Comparison of ENCODE assay signal across 22 cellular contexts in the genomic region with DNA sequence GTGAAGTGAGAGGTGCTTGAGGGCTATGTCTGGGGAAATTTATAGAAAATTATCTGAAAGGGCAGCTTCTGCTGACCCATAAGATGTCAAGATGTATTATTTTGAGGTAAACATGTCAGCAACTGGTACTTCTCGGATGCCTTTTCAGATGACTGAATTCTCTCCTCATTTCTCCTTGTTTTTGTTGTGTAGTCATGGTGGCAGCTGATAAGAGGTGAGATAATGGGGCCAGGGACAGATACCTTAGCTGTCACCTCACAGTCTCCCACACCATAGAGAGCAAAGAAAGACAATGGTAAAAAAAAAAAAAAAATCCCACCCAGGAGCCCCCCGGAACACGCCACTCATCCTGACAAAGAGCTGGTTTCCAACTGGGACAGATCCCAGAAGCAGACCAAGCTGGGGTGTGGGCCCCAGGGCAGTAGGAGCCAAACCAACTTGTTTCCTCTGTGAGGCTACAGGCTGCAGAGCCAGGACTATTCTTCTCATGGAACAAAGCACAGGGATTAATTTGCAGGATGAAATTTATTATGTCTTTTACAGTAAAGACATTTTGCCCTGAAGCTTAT. TPM values are rescaled to one million over a fixed set of nuclear protein-coding genes. Genes with fewer than 3 reads are reported as not detected.
DNase-seq lines count a peak whose midpoint lies in the region; ATAC-seq, FAIRE-seq and TF ChIP-seq lines count a peak whose summit lies in the region.
"Had no signal": no experiment of that assay in that cellular context is flagged by ENCODE, and none has a peak within 500 bp of the region (broad histone marks: within the 10 kb centered on the region; RNA-seq: fewer than 3 reads in every experiment).

No MANE protein-coding gene starts in this region.

- H3K4me2 ChIP-seq in mesendoderm (ENCODE audit: low read length), result no peak overlapping the region

- 34 to 60% methylated on average over 1 to 3 of the region's 3 CpGs for WGBS in endodermal cell (ENCODE audit: insufficient coverage in 1 of 2, insufficient read length in 1 of 2), 2 experiments
- no CpG with 5 or more reads among the region's 3 CpGs for WGBS in mesendoderm (ENCODE audit: extremely low coverage, insufficient coverage, low lambda C conversion rate)

- FAIRE-seq in urothelium cell line (lab: Jason Lieb, UNC), result no peak
- FAIRE-seq: GM12878, GM18507, H1 had no signal

- H3K9ac ChIP-seq in endodermal cell (ENCODE audit: extremely low read depth, low read length, poor library complexity, severe bottlenecking), result peak overlapping the region; percentile 40
- no peak overlapping the region for H3K9ac ChIP-seq in mesendoderm (ENCODE audit: low read length)

- H2AK5ac ChIP-seq in mesendoderm (ENCODE audit: low read length), result no peak overlapping the region

- peaks cover 20% of the 10 kb centered on the region for H3K4me1 Mint-ChIP-seq in endodermal cell
- no peaks in the 10 kb centered on the region for H3K4me1 Mint-ChIP-seq in activated T-cell treated with anti-CD3 and anti-CD28 coated beads, Interleukin-2, amount 50 U/mL, for 4 hours (ENCODE audit: low read depth)

- ATAC-seq in left ventricle myocardium superior (peak; percentile 27), Right ventricle myocardium superior (ENCODE audit: poor library complexity) (no peak)
- no peak for ATAC-seq in activated T-cell treated with anti-CD3 and anti-CD28 coated beads, Interleukin-2, amount 50 U/mL, for 4 hours
- ATAC-seq: GM12878 had no signal

- no peaks in the 10 kb centered on the region for H3K36me3 Mint-ChIP-seq in endodermal cell (ENCODE audit: low read depth)
- H3K36me3 Mint-ChIP-seq in activated T-cell treated with anti-CD3 and anti-CD28 coated beads, Interleukin-2, amount 50 U/mL, for 4 hours (ENCODE audit: insufficient read depth), result no peaks in the 10 kb centered on the region
- H3K36me3 Mint-ChIP-seq: CD4-positive, alpha-beta memory T cell had no signal

- no peak overlapping the region for H3K23ac ChIP-seq in mesendoderm (ENCODE audit: low read length)

- no peaks in the 10 kb centered on the region for H3K9me3 Mint-ChIP-seq in endodermal cell
- no peaks in the 10 kb centered on the region for H3K9me3 Mint-ChIP-seq in activated T-cell treated with anti-CD3 and anti-CD28 coated beads, Interleukin-2, amount 50 U/mL, for 4 hours
- H3K9me3 Mint-ChIP-seq: HFFc6 had no signal

- no peak for TF ChIP-seq CTCF in endodermal cell (conservative IDR thresholded peaks at IDR 0.05)

- no peaks in the 10 kb centered on the region for H3K79me1 ChIP-seq in mesendoderm (ENCODE audit: low read length)

- no peaks in the 10 kb centered on the region for H3K27me3 ChIP-seq in endodermal cell (ENCODE audit: control insufficient read depth, insufficient read depth, low read length, poor library complexity, severe bottlenecking)
- H3K27me3 ChIP-seq in mesendoderm (ENCODE audit: insufficient read depth, low read length, poor library complexity), result no peaks in the 10 kb centered on the region

- H3K9me3 ChIP-seq in endodermal cell (ENCODE audit: control insufficient read depth, low read length), result no peaks in the 10 kb centered on the region

- no peak overlapping the region for H2BK120ac ChIP-seq in mesendoderm (ENCODE audit: low read depth, low read length)

- no peak overlapping the region for H2BK15ac ChIP-seq in mesendoderm (replicated peaks; ENCODE audit: low read depth)

- H3K4me3 Mint-ChIP-seq in endodermal cell, result no peak overlapping the region
- H3K4me3 Mint-ChIP-seq in activated T-cell treated with anti-CD3 and anti-CD28 coated beads, Interleukin-2, amount 50 U/mL, for 4 hours, result no peak overlapping the region
- H3K4me3 Mint-ChIP-seq: CD4-positive, alpha-beta memory T cell; HFFc6 had no signal

- H2BK5ac ChIP-seq in mesendoderm (ENCODE audit: low read length), result no peak overlapping the region

- H3K56ac ChIP-seq in mesendoderm (ENCODE audit: low read length), result no peak overlapping the region

- no peak overlapping the region for H3K18ac ChIP-seq in mesendoderm (ENCODE audit: low read length)

- H3K36me3 ChIP-seq in endodermal cell (ENCODE audit: control insufficient read depth, insufficient read depth, low read length), result no peaks in the 10 kb centered on the region
- H3K36me3 ChIP-seq in mesendoderm (ENCODE audit: control insufficient read depth, insufficient read depth, low read length), result no peaks in the 10 kb centered on the region

- H3K27me3 Mint-ChIP-seq in endodermal cell (ENCODE audit: insufficient read depth), result no peaks in the 10 kb centered on the region
- H3K27me3 Mint-ChIP-seq in activated T-cell treated with anti-CD3 and anti-CD28 coated beads, Interleukin-2, amount 50 U/mL, for 4 hours (ENCODE audit: low read depth), result peaks cover 9% of the 10 kb centered on the region

- H3K79me2 ChIP-seq in mesendoderm (ENCODE audit: control insufficient read depth, insufficient read depth, low read length), result no peaks in the 10 kb centered on the region

- H3K27ac ChIP-seq in endodermal cell (ENCODE audit: low read depth, low read length) (no peak overlapping the region), mesendoderm (ENCODE audit: low read depth, low read length) (peak overlapping the region; percentile 14)

- H4K5ac ChIP-seq in mesendoderm (ENCODE audit: low read length), result no peak overlapping the region

- DNase-seq in left ventricle myocardium superior, result no peak
- DNase-seq in Right ventricle myocardium superior, result no peak
- peak; percentile 72 for DNase-seq in endodermal cell
- peak; percentile 97 for DNase-seq in mesendoderm
- no peak for DNase-seq in urothelium cell line (ENCODE audit: low spot score)
- no peak for DNase-seq in activated T-cell treated with anti-CD3 and anti-CD28 coated beads, Interleukin-2, amount 50 U/mL, for 4 hours
- DNase-seq in SHP77 (lab: John Stamatoyannopoulos, UW), result no peak
- no peak for DNase-seq in medulla oblongata (ENCODE audit: extremely low spot score)
- DNase-seq: Calu3; CD4-positive, alpha-beta memory T cell; DND-41; GDM1; HFFc6; Karpas-422; MM.1S; NCI-H1092 treated with DMSO at 0.1 percent for 48 hours; NCI-H2081 treated with DMSO at 0.1 percent for 48 hours; NCI-H510A treated with DMSO at 0.1 percent for 48 hours; NCI-H82 had no signal

- no peak overlapping the region for H3K4ac ChIP-seq in mesendoderm (ENCODE audit: low read depth, low read length)

- H4K8ac ChIP-seq in mesendoderm (ENCODE audit: low read depth, low read length), result no peak overlapping the region

- H3K27ac Mint-ChIP-seq in endodermal cell, result peak overlapping the region; percentile 91
- H3K27ac Mint-ChIP-seq: HFFc6 had no signal

- H3K4me1 ChIP-seq in endodermal cell (ENCODE audit: control insufficient read depth, insufficient read depth, low read length) (peaks cover 10% of the 10 kb centered on the region), mesendoderm (ENCODE audit: control insufficient read depth, low read depth, low read length) (peaks cover 2% of the 10 kb centered on the region)

- intact Hi-C loops in left ventricle myocardium superior (cut with micrococcal nuclease) (no loop called here), Right ventricle myocardium superior (cut with DNase I) (no loop called here)

- H3K4me3 ChIP-seq in endodermal cell (ENCODE audit: low read length) (no peak overlapping the region), mesendoderm (ENCODE audit: low read length) (no peak overlapping the region)
- H3K4me3 ChIP-seq: GM12878 had no signal

RNA-seq across cellular contexts. Expression of a gene that starts 52.3 kb away (rescaled TPM):
- total RNA-seq in left ventricle myocardium superior (379 TPM), Right ventricle myocardium superior (392 TPM), endodermal cell (100 to 1,000 TPM; 113 to 131 TPM)
- 151 TPM for polyA plus RNA-seq in endodermal cell (2013, experiment 1 of 2)
- 146 TPM for polyA plus RNA-seq in endodermal cell (2013, experiment 2 of 2)
- 188 TPM for polyA plus RNA-seq in mesendoderm (2013, experiment 1 of 2)
- polyA plus RNA-seq in mesendoderm (2013, experiment 2 of 2), result 180 TPM
- 100 to 1,000 TPM; 141 to 155 (median 151) TPM for total RNA-seq in activated T-cell treated with anti-CD3 and anti-CD28 coated beads, Interleukin-2, amount 50 U/mL, for 4 hours

Comparison
In these comparisons a context has a peak if more than half of its experiments do, and no peak if none do; other contexts are left out.
1. DNase-seq: peak in endodermal cell (single experiment) and mesendoderm (single experiment); none in left ventricle myocardium superior (single experiment), Right ventricle myocardium superior (single experiment), urothelium cell line (single experiment), activated T-cell treated with anti-CD3 and anti-CD28 coated beads, Interleukin-2, amount 50 U/mL, for 4 hours (single experiment), SHP77 (0 of 2) and medulla oblongata (single experiment).